ENCODE assay signal across 1 cellular context in genomic region chr12:121365416-121366062, GRCh38.
TF ChIP-seq lines count a peak whose summit lies in the region.

No MANE protein-coding gene starts in this region.

TF ChIP-seq in K562, 482 proteins besides CTCF, POLR2A, EP300 and RAD21 (continued from another document):
- no peak for TF ChIP-seq TRIM25 (IDR thresholded peaks at IDR 0.05; ENCODE audit: borderline replicate concordance)
- TF ChIP-seq RBM14 (IDR thresholded peaks at IDR 0.05; ENCODE audit: borderline replicate concordance, insufficient read depth, low read depth, low read length) = no peak
- TF ChIP-seq ZNF316 (IDR thresholded peaks at IDR 0.05) = peak; percentile 97
- no peak; the same call in 1 of the 2 replicates for TF ChIP-seq CTBP1 (IDR thresholded peaks at IDR 0.05; ENCODE audit: borderline replicate concordance)
- peak; percentile 92 for TF ChIP-seq MAFK (IDR thresholded peaks at IDR 0.05; ENCODE audit: low read length)
- peak; percentile 95 for TF ChIP-seq C11orf30 (IDR thresholded peaks at IDR 0.05; ENCODE audit: low read depth)
- TF ChIP-seq IFI16 (CRISPR knock-in tag; IDR thresholded peaks at IDR 0.05) = no peak
- peak; percentile 55 for TF ChIP-seq NFE2 (IDR thresholded peaks at IDR 0.05; ENCODE audit: low read depth)
- no peak for TF ChIP-seq RFX1 (IDR thresholded peaks at IDR 0.05)
- TF ChIP-seq MAFG (tag; conservative IDR thresholded peaks at IDR 0.05) = peak; percentile 91
- TF ChIP-seq SPI1 (IDR thresholded peaks at IDR 0.05; ENCODE audit: borderline replicate concordance, low read depth, low read length) = no peak
- TF ChIP-seq MAX (CRISPR knock-in tag; IDR thresholded peaks at IDR 0.05) = no peak
- TF ChIP-seq CREB3L1 (IDR thresholded peaks at IDR 0.05; ENCODE audit: borderline replicate concordance, low read depth) = no peak
- no peak for TF ChIP-seq ETV6 (IDR thresholded peaks at IDR 0.05; ENCODE audit: borderline replicate concordance in 1 of 2, low read depth in 2 of 2, low read length in 1 of 2)
- TF ChIP-seq ETV6 (CRISPR knock-in tag; IDR thresholded peaks at IDR 0.05; ENCODE audit: borderline replicate concordance) = no peak
- peak in 1 of 2 experiments; percentile 25; a peak in 1 of 4 replicates for TF ChIP-seq RCOR1 (IDR thresholded peaks at IDR 0.05; ENCODE audit: borderline replicate concordance in 1 of 2, low read depth in 2 of 2, low read length in 2 of 2)
